ENCODE assay signal across 15 cellular contexts in genomic region chr14:53630336-53630735, GRCh38.
DNase-seq lines count a peak whose midpoint lies in the region; ATAC-seq, FAIRE-seq and TF ChIP-seq lines count a peak whose summit lies in the region.
"Had no signal": no experiment of that assay in that cellular context is flagged by ENCODE, and none has a peak within 500 bp of the region (broad histone marks: within the 10 kb centered on the region; RNA-seq: fewer than 3 reads in every experiment).

No MANE protein-coding gene starts in this region.

- H2AFZ ChIP-seq in GM12878 (ENCODE audit: control insufficient read depth, low read depth, low read length), result no peak overlapping the region
- no peak overlapping the region for H2AFZ ChIP-seq in PC-3 (ENCODE audit: low read length)
- H2AFZ ChIP-seq in Karpas-422 (ENCODE audit: low read length), result no peak overlapping the region

- peak; percentile 88 for DNase-seq in DMS 273 (lab: John Stamatoyannopoulos, UW; ENCODE audit: unreplicated experiment)
- peak; percentile 25 for DNase-seq in NCI-H1048 (lab: John Stamatoyannopoulos, UW)
- DNase-seq in NCI-H345 (lab: John Stamatoyannopoulos, UW), result peak; percentile 78
- no peak for DNase-seq in GM12878 (ENCODE audit: low read depth, low spot score)
- no peak for DNase-seq in PC-3
- DNase-seq in Karpas-422, result no peak
- DNase-seq in ACHN, result no peak
- DNase-seq: activated T-cell treated with anti-CD3 and anti-CD28 coated beads for 4 hours, H9, KG1, NCI-H510A, substantia nigra had no signal

- H3K4me2 ChIP-seq in GM12878 (ENCODE audit: control insufficient read depth, insufficient read depth), result no peak overlapping the region
- H3K4me2 ChIP-seq in PC-3 (ENCODE audit: low read length), result no peak overlapping the region
- no peak overlapping the region for H3K4me2 ChIP-seq in Karpas-422 (ENCODE audit: low read depth, low read length, poor library complexity, severe bottlenecking)

- no peak for TF ChIP-seq EP300 in GM12878 (IDR thresholded peaks at IDR 0.05; ENCODE audit: borderline replicate concordance in 1 of 2, control insufficient read depth in 1 of 2, low read depth in 2 of 2, low read length in 2 of 2)

- H4K20me1 ChIP-seq in GM12878 (ENCODE audit: control insufficient read depth, insufficient read depth) (no peaks in the 10 kb centered on the region), PC-3 (ENCODE audit: low read length) (no peaks in the 10 kb centered on the region), Karpas-422 (ENCODE audit: insufficient read depth, low read depth, low read length) (no peaks in the 10 kb centered on the region)

- no peak for TF ChIP-seq RAD21 in GM12878 (IDR thresholded peaks at IDR 0.05; ENCODE audit: insufficient read depth, low read depth, low read length)

- H3K27me3 ChIP-seq in GM12878 (replicated peaks in 1 of 2; ENCODE audit: control insufficient read depth in 2 of 2, insufficient read depth in 2 of 2, low read length in 1 of 2) (no peaks in the 10 kb centered on the region), PC-3 (ENCODE audit: low read length) (peaks cover 14% of the 10 kb centered on the region; the same call in 1 of the 2 replicates), Karpas-422 (ENCODE audit: low read length) (0 out of 2 replicates have a peak, but pooled peaks cover 5% of the 10 kb centered on the region)
- H3K27me3 ChIP-seq: cardiac muscle cell had no signal

- intact Hi-C loops in GM12878 (cut with micrococcal nuclease; ENCODE audit: unreplicated experiment) (no loop called here), PC-3 (cut with micrococcal nuclease) (no loop called here)

- POLR2A ChIA-PET in GM12878 (lab: Charles Lee), result no interaction called here
- POLR2A ChIA-PET in PC-3 (lab: Charles Lee; ENCODE audit: unreplicated experiment), result interaction anchor here (0.6 kb wide), 1 partner anchor 43 kb away, joined by 3 read pairs; no protein-coding TSS in a partner anchor

- H3K27ac ChIP-seq in GM12878 (ENCODE audit: control insufficient read depth, insufficient read depth) (no peak overlapping the region), PC-3 (ENCODE audit: low read length) (no peak overlapping the region), Karpas-422 (ENCODE audit: low read length) (no peak overlapping the region)
- H3K27ac ChIP-seq: cardiac muscle cell had no signal

- in situ Hi-C loops in GM12878 (cut with MboI), result no loop called here
- in situ Hi-C loops in ACHN (cut with HindIII; ENCODE audit: low pct_ligation_motif_present, low pct_unique_long_range_greater_than_20kb, low sequenced_read_pairs), result no loop called here

- H3K4me3 ChIP-seq in GM12878 (no peak overlapping the region), PC-3 (ENCODE audit: low read length) (no peak overlapping the region), Karpas-422 (ENCODE audit: low read length) (no peak overlapping the region)
- H3K4me3 ChIP-seq: cardiac muscle cell had no signal

- no peaks in the 10 kb centered on the region for H3K9me2 ChIP-seq in PC-3 (replicated peaks; ENCODE audit: low read length)
- H3K9me2 ChIP-seq in Karpas-422 (replicated peaks; ENCODE audit: insufficient read depth, low read length), result no peaks in the 10 kb centered on the region

- TF ChIP-seq POLR2A in GM12878 (IDR thresholded peaks at IDR 0.05; ENCODE audit: low read depth, low read length), result no peak

- SMC1A ChIA-PET in GM12878 (lab: Charles Lee; ENCODE audit: uncharacterized antibody, unreplicated experiment), result interaction anchor here (1.2 to 5.6 kb wide), 2 partner anchors 16 to 69 kb away, joined by 3 to 29 read pairs; no protein-coding TSS in a partner anchor

- no peak for FAIRE-seq in GM12878 (lab: Jason Lieb, UNC)
- FAIRE-seq: keratinocyte had no signal

- H3F3A ChIP-seq in PC-3 (ENCODE audit: low read length, unreplicated experiment), result no peaks in the 10 kb centered on the region

- RAD21 ChIA-PET in GM12878 (lab: Charles Lee; ENCODE audit: unreplicated experiment), result interaction anchor here (4.7 kb wide), 1 partner anchor 16 kb away, joined by 16 read pairs; no protein-coding TSS in a partner anchor

- CTCF ChIA-PET in GM12878 (lab: Yijun Ruan, JAX), result interaction anchor here (1.3 kb wide), 1 partner anchor 150 kb away, joined by 3 read pairs; no protein-coding TSS in a partner anchor
- CTCF ChIA-PET in PC-3 (lab: Charles Lee), result no interaction called here

- no TSS peak for BruUV-seq in GM12878 (replicated peaks; lab: Mats Ljungman, UMichigan)
- no TSS peak for BruUV-seq in PC-3 (replicated peaks; lab: Mats Ljungman, UMichigan)

- H3K36me3 ChIP-seq in GM12878 (ENCODE audit: control insufficient read depth in 2 of 2, insufficient read depth in 2 of 2, low read length in 1 of 2) (no peaks in the 10 kb centered on the region), PC-3 (ENCODE audit: low read depth, low read length) (no peaks in the 10 kb centered on the region), Karpas-422 (ENCODE audit: insufficient read depth, low read length) (no peaks in the 10 kb centered on the region)
- H3K36me3 ChIP-seq: cardiac muscle cell had no signal

- TF ChIP-seq CTCF in GM12878 (IDR thresholded peaks at IDR 0.05 in 2 of 3, conservative IDR thresholded peaks at IDR 0.05 in 1 of 3; ENCODE audit: control insufficient read depth in 2 of 3, extremely low read depth in 1 of 3, insufficient read depth in 1 of 3, low read depth in 3 of 3, low read length in 3 of 3) (no peak), PC-3 (conservative IDR thresholded peaks at IDR 0.05; ENCODE audit: low read depth, low read length) (no peak)

- H3K79me2 ChIP-seq in GM12878 (ENCODE audit: control insufficient read depth, insufficient read depth, low read length) (no peaks in the 10 kb centered on the region), PC-3 (ENCODE audit: low read length) (no peaks in the 10 kb centered on the region), Karpas-422 (ENCODE audit: low read length) (no peaks in the 10 kb centered on the region)

- peak; percentile 31 for ATAC-seq in GM12878
- no peak for ATAC-seq in PC-3
- ATAC-seq in GM21447 (IDR thresholded peaks at IDR 0.05; ENCODE audit: unreplicated experiment), result no peak

- H3K9ac ChIP-seq in GM12878 (ENCODE audit: control insufficient read depth, insufficient read depth, low read length), result no peak overlapping the region
- no peak overlapping the region for H3K9ac ChIP-seq in PC-3 (ENCODE audit: low read length)
- H3K9ac ChIP-seq in Karpas-422 (ENCODE audit: low read length), result no peak overlapping the region

- no peaks in the 10 kb centered on the region for H3K4me1 ChIP-seq in GM12878 (ENCODE audit: control insufficient read depth, insufficient read depth, low read length)
- no peaks in the 10 kb centered on the region for H3K4me1 ChIP-seq in PC-3 (ENCODE audit: insufficient read depth, low read length)
- peaks cover 7% of the 10 kb centered on the region for H3K4me1 ChIP-seq in Karpas-422 (ENCODE audit: low read length)

- WGBS in GM12878 (ENCODE audit: insufficient coverage, insufficient replicate concordance, low lambda C conversion rate, missing lambda C conversion rate), result 26% methylated on average over 5 of the region's 5 CpGs

- H3K9me3 ChIP-seq in GM12878 (replicated peaks; ENCODE audit: control insufficient read depth, insufficient read depth, low read length), result no peaks in the 10 kb centered on the region; the same call in 2 of the 3 replicates
- H3K9me3 ChIP-seq in PC-3 (ENCODE audit: low read length), result no peaks in the 10 kb centered on the region
- H3K9me3 ChIP-seq in Karpas-422 (ENCODE audit: low read length), result no peaks in the 10 kb centered on the region

TF ChIP-seq in GM12878, 131 proteins besides CTCF, POLR2A, EP300 and RAD21:
- TF ChIP-seq RUNX3 (IDR thresholded peaks at IDR 0.05; ENCODE audit: low read length) (no peak), ASH2L (IDR thresholded peaks at IDR 0.05; ENCODE audit: borderline replicate concordance, low read depth) (no peak), TBL1XR1 (IDR thresholded peaks at IDR 0.05; ENCODE audit: low read depth, low read length) (no peak), ZNF687 (IDR thresholded peaks at IDR 0.05) (no peak), CBX5 (IDR thresholded peaks at IDR 0.05; ENCODE audit: low read depth) (no peak), PML (IDR thresholded peaks at IDR 0.05; ENCODE audit: low read length) (no peak), NFIC (IDR thresholded peaks at IDR 0.05; ENCODE audit: low read depth, low read length) (no peak), POLR2AphosphoS2 (IDR thresholded peaks at IDR 0.05; ENCODE audit: low read depth, low read length) (no peak), EZH2 (IDR thresholded peaks at IDR 0.05; ENCODE audit: borderline replicate concordance, control insufficient read depth, low read depth, low read length) (no peak), SREBF2 (IDR thresholded peaks at IDR 0.05; ENCODE audit: low read length) (no peak), FOXM1 (IDR thresholded peaks at IDR 0.05; ENCODE audit: low read depth, low read length) (no peak), HDAC6 (IDR thresholded peaks at IDR 0.05; ENCODE audit: unreplicated experiment) (no peak)

Comparison
In these comparisons a context has a peak if more than half of its experiments do, and no peak if none do; other contexts are left out.
1. DNase-seq: peak in DMS 273 (single experiment), NCI-H1048 (single experiment) and NCI-H345 (single experiment); none in GM12878 (single experiment), PC-3 (single experiment), Karpas-422 (single experiment) and ACHN (single experiment).